Comparison of ENCODE assay signal across 13 cellular contexts in genomic region chr16:51155901-51156810, GRCh38. TPM values are rescaled to one million over a fixed set of nuclear protein-coding genes. Genes with fewer than 3 reads are reported as not detected.
DNase-seq lines count a peak whose midpoint lies in the region; ATAC-seq, FAIRE-seq and TF ChIP-seq lines count a peak whose summit lies in the region.
"Had no signal": no experiment of that assay in that cellular context is flagged by ENCODE, and none has a peak within 500 bp of the region (broad histone marks: within the 10 kb centered on the region; RNA-seq: fewer than 3 reads in every experiment).

No MANE protein-coding gene starts in this region.

- no peaks in the 10 kb centered on the region for H3K36me3 Mint-ChIP-seq in CD4-positive, alpha-beta T cell (ENCODE audit: low read depth)

- H3K27me3 Mint-ChIP-seq in CD4-positive, alpha-beta T cell = peaks cover 76% of the 10 kb centered on the region

- H3K4me2 ChIP-seq in endothelial cell of umbilical vein (ENCODE audit: insufficient read depth, low read length) = no peak overlapping the region

- DNase-seq in endothelial cell of umbilical vein (ENCODE audit: low read depth, low spot score) (no peak), medulla oblongata (ENCODE audit: extremely low spot score) (peak; percentile 49), NCI-H1694 (lab: John Stamatoyannopoulos, UW) (no peak)
- no peak for DNase-seq in activated T-cell treated with anti-CD3 and anti-CD28 coated beads, Interleukin-2, amount 50 U/mL, for 1 hour
- no peak for DNase-seq in CD4-positive, alpha-beta T cell
- DNase-seq in NK-92 treated with Interleukin-12 subunit alpha and Interleukin-12 subunit beta, amount 100 ng/mL, for 24 hours (lab: John Stamatoyannopoulos, UW) = no peak
- DNase-seq: CD4-positive, alpha-beta memory T cell; cerebellar nuclear complex; HCEC 1CT; SW 1271 had no signal

- H3K9me3 Mint-ChIP-seq in CD4-positive, alpha-beta T cell = no peaks in the 10 kb centered on the region

- no peak for TF ChIP-seq POLR2A in endothelial cell of umbilical vein (IDR thresholded peaks at IDR 0.05; ENCODE audit: low read depth, low read length)

- no peaks in the 10 kb centered on the region for H3K79me2 ChIP-seq in ACC112 (ENCODE audit: control insufficient read depth, insufficient read depth, low read length, unreplicated experiment)
- H3K79me2 ChIP-seq in endothelial cell of umbilical vein (ENCODE audit: control insufficient read depth, insufficient read depth, low read length) = no peaks in the 10 kb centered on the region

- no peak for ATAC-seq in CD4-positive, alpha-beta T cell (ENCODE audit: poor library complexity)

- no peaks in the 10 kb centered on the region for H3K36me3 ChIP-seq in ACC112 (ENCODE audit: insufficient read depth, low read length)
- no peaks in the 10 kb centered on the region for H3K36me3 ChIP-seq in HUES64 (ENCODE audit: insufficient read depth, low read length)
- no peaks in the 10 kb centered on the region for H3K36me3 ChIP-seq in endothelial cell of umbilical vein (ENCODE audit: control insufficient read depth in 2 of 2, extremely low read depth in 1 of 2, insufficient read depth in 2 of 2, low read length in 2 of 2)

- 3% methylated on average over 52 of the region's 57 CpGs for WGBS in HUES64

- H3K27ac Mint-ChIP-seq in CD4-positive, alpha-beta T cell = no peak overlapping the region
- H3K27ac Mint-ChIP-seq: CD4-positive, alpha-beta memory T cell had no signal

- no peak overlapping the region for H3K4me3 Mint-ChIP-seq in CD4-positive, alpha-beta T cell

- H3K9me1 ChIP-seq in endothelial cell of umbilical vein (replicated peaks; ENCODE audit: control insufficient read depth, extremely low read depth, insufficient read depth, low read length) = no peaks in the 10 kb centered on the region

- H3K4me1 Mint-ChIP-seq in CD4-positive, alpha-beta T cell (ENCODE audit: low read depth) = peaks cover 12% of the 10 kb centered on the region

- no TSS peak for BruUV-seq in endothelial cell of umbilical vein (replicated peaks; lab: Mats Ljungman, UMichigan)

- H3K27ac ChIP-seq in ACC112 (ENCODE audit: low read depth, low read length) (no peak overlapping the region), HUES64 (ENCODE audit: low read depth, low read length) (peak overlapping the region; percentile 87; the same call in 1 of the 2 replicates), endothelial cell of umbilical vein (ENCODE audit: insufficient read depth, low read depth, low read length) (no peak overlapping the region)
- H3K27ac ChIP-seq in CD4-positive, alpha-beta T cell (ENCODE audit: low read depth, low read length) = no peak overlapping the region

- no peak for TF ChIP-seq CTCF in endothelial cell of umbilical vein (IDR thresholded peaks at IDR 0.05; ENCODE audit: extremely low read depth in 1 of 2, insufficient read depth in 1 of 2, low read depth in 1 of 2, low read length in 2 of 2)
- TF ChIP-seq CTCF in CD4-positive, alpha-beta T cell (IDR thresholded peaks at IDR 0.05) = no peak

- dilution Hi-C loops in endothelial cell of umbilical vein (cut with MboI; ENCODE audit: extremely low pct_ligation_motif_present, low sequenced_read_pairs) = no loop called here

- H3K4me3 ChIP-seq in ACC112 (ENCODE audit: low read depth, low read length) (peak overlapping the region; percentile 41), HUES64 (ENCODE audit: low read length) (peak overlapping the region; percentile 95), endothelial cell of umbilical vein (replicated peaks in 1 of 3; ENCODE audit: insufficient read depth in 1 of 3, low read depth in 1 of 3, low read length in 3 of 3) (no peak overlapping the region)
- H3K4me3 ChIP-seq: lung had no signal

- no peak for FAIRE-seq in endothelial cell of umbilical vein (lab: Jason Lieb, UNC)

- H2AFZ ChIP-seq in ACC112 (ENCODE audit: low read length, unreplicated experiment) (no peak overlapping the region), endothelial cell of umbilical vein (ENCODE audit: low read depth, low read length) (no peak overlapping the region)

- H3K9me3 ChIP-seq in HUES64 (ENCODE audit: insufficient read depth, low read depth, low read length) (no peaks in the 10 kb centered on the region), endothelial cell of umbilical vein (replicated peaks; ENCODE audit: control insufficient read depth, insufficient read depth, low read length) (no peaks in the 10 kb centered on the region)
- H3K9me3 ChIP-seq in CD4-positive, alpha-beta T cell (ENCODE audit: control insufficient read depth, low read length) = no peaks in the 10 kb centered on the region

- CTCF ChIA-PET in endothelial cell of umbilical vein (lab: Charles Lee) = no interaction called here
- CTCF ChIA-PET in CD4-positive, alpha-beta T cell (lab: Charles Lee) = no interaction called here

- intact Hi-C loops in endothelial cell of umbilical vein (cut with micrococcal nuclease) = no loop called here
- intact Hi-C loops in CD4-positive, alpha-beta T cell (cut with DNase I, micrococcal nuclease) = no loop called here

- H3K4me1 ChIP-seq in ACC112 (ENCODE audit: control insufficient read depth, insufficient read depth, low read length, unreplicated experiment) = no peaks in the 10 kb centered on the region
- peaks cover 20% of the 10 kb centered on the region for H3K4me1 ChIP-seq in HUES64 (ENCODE audit: insufficient read depth, low read length)
- H3K4me1 ChIP-seq in endothelial cell of umbilical vein (ENCODE audit: control insufficient read depth, extremely low read depth, insufficient read depth, low read length) = peaks cover 2% of the 10 kb centered on the region

- no peaks in the 10 kb centered on the region for H4K20me1 ChIP-seq in endothelial cell of umbilical vein (replicated peaks; ENCODE audit: control insufficient read depth, extremely low read depth, insufficient read depth, low read length)

- POLR2A ChIA-PET in endothelial cell of umbilical vein (lab: Charles Lee) = no interaction called here
- POLR2A ChIA-PET in CD4-positive, alpha-beta T cell (lab: Charles Lee) = no interaction called here

- peaks cover 56% of the 10 kb centered on the region for H3K27me3 ChIP-seq in ACC112 (ENCODE audit: insufficient read depth, low read length)
- H3K27me3 ChIP-seq in HUES64 (ENCODE audit: insufficient read depth, low read length) = peaks cover 39% of the 10 kb centered on the region
- peaks cover 37 to 51% of the 10 kb centered on the region in 2 experiments for H3K27me3 ChIP-seq in endothelial cell of umbilical vein (ENCODE audit: control insufficient read depth in 2 of 2, insufficient read depth in 2 of 2, low read length in 2 of 2)
- peaks cover 63% of the 10 kb centered on the region for H3K27me3 ChIP-seq in CD4-positive, alpha-beta T cell (ENCODE audit: control insufficient read depth, insufficient read depth, low read length)

- H3K9ac ChIP-seq in HUES64 (ENCODE audit: low read depth, low read length) = peak overlapping the region; percentile 59
- no peak overlapping the region for H3K9ac ChIP-seq in endothelial cell of umbilical vein (replicated peaks; ENCODE audit: extremely low read depth, insufficient read depth, low read length)

TF ChIP-seq in endothelial cell of umbilical vein, 7 proteins besides CTCF, POLR2A, EP300 and RAD21:
- TF ChIP-seq EZH2 (IDR thresholded peaks at IDR 0.05; ENCODE audit: borderline replicate concordance, low read depth, low read length, severe bottlenecking) (peak; percentile 34), MYC (IDR thresholded peaks at IDR 0.05; ENCODE audit: low read depth, low read length) (no peak), GATA2 (IDR thresholded peaks at IDR 0.05; ENCODE audit: insufficient read depth, insufficient read length, low read depth, low read length) (no peak), FOS (IDR thresholded peaks at IDR 0.05; ENCODE audit: borderline replicate concordance, insufficient read depth, low read length) (no peak), JUN (IDR thresholded peaks at IDR 0.05; ENCODE audit: borderline replicate concordance, insufficient read depth, insufficient read length, low read depth) (no peak)

RNA-seq across cellular contexts. Expression of gene SALL1, which starts 5.1 kb away (rescaled TPM):
- polyA plus RNA-seq in HUES64 (2013, experiment 1 of 2) = 62.6 TPM
- 75.5 TPM for polyA plus RNA-seq in HUES64 (2013, experiment 2 of 2)
- total RNA-seq in endothelial cell of umbilical vein = not detected in 2 replicates
- polyA plus RNA-seq in endothelial cell of umbilical vein = not detected in 2 replicates
- polyA plus RNA-seq in endothelial cell of umbilical vein (2011; cell fraction: cytosol; rRNA removed) = not detected in 2 replicates
- not detected in 2 replicates for polyA plus RNA-seq in endothelial cell of umbilical vein (2011; cell fraction: nucleus; rRNA removed)
- polyA plus RNA-seq in endothelial cell of umbilical vein (2012) = not detected in 2 replicates
- not detected in 2 replicates for polyA minus RNA-seq in endothelial cell of umbilical vein
- not detected for polyA minus RNA-seq in endothelial cell of umbilical vein (2011; cell fraction: cytosol; rRNA and poly(A)+ RNA removed)
- polyA minus RNA-seq in endothelial cell of umbilical vein (2011; cell fraction: nucleus; rRNA and poly(A)+ RNA removed) = not detected in 2 replicates
- total RNA-seq in CD4-positive, alpha-beta T cell = not detected
- total RNA-seq: CD4-positive, alpha-beta memory T cell had no signal
- polyA plus RNA-seq: CD4-positive, alpha-beta memory T cell; lung had no signal

Comparison
In these comparisons a context has a peak if more than half of its experiments do, and no peak if none do; other contexts are left out.
1. H3K4me3 ChIP-seq: peak in ACC112 (single experiment) and HUES64 (single experiment); none in endothelial cell of umbilical vein (0 of 3).